In the genomic region with DNA sequence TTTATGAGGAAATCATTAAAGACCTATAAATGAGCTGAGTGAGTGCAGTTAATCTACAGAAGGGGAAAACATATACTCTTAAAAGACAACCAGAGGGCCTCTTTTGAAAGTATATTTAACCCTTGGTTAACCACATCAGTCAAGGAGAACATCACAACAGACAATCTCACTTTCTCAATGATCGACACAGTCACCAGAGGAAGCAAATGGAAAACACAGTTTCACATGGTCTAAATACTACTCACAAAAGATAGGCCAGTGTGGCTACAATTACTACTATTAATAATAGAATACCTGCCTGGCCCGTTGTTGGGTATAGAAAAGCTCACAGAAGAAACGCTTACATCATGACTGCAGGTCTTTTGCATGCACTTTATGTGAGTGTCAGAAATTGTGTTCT, we compare ENCODE assay signal across 23 cellular contexts.
DNase-seq lines count a peak whose midpoint lies in the region; ATAC-seq, FAIRE-seq and TF ChIP-seq lines count a peak whose summit lies in the region.
"Had no signal": no experiment of that assay in that cellular context is flagged by ENCODE, and none has a peak within 500 bp of the region (broad histone marks: within the 10 kb centered on the region; RNA-seq: fewer than 3 reads in every experiment).

No MANE protein-coding gene starts in this region.

- POLR2A ChIA-PET in OCI-LY7 (lab: Charles Lee), result interaction anchor here (0.9 kb wide), 1 partner anchor 9 kb away, joined by 3 read pairs; no protein-coding TSS in a partner anchor

- H3K4me1 ChIP-seq in osteoblast (ENCODE audit: insufficient read depth, low read length) (no peaks in the 10 kb centered on the region), OCI-LY7 (ENCODE audit: insufficient read depth, low read length, poor library complexity, severe bottlenecking) (no peaks in the 10 kb centered on the region)
- H3K4me1 ChIP-seq: BE2C had no signal

- CTCF ChIA-PET in OCI-LY7 (lab: Charles Lee; ENCODE audit: unreplicated experiment), result no interaction called here

- H3K9me2 ChIP-seq in OCI-LY7 (ENCODE audit: insufficient read depth, low read length), result no peaks in the 10 kb centered on the region

- no peaks in the 10 kb centered on the region for H4K20me1 ChIP-seq in osteoblast (ENCODE audit: insufficient read depth, low read length)
- H4K20me1 ChIP-seq in OCI-LY7 (ENCODE audit: insufficient read depth, low read length), result no peaks in the 10 kb centered on the region

- no peaks in the 10 kb centered on the region for H3K36me3 ChIP-seq in osteoblast (ENCODE audit: insufficient read depth, low read length)
- no peaks in the 10 kb centered on the region for H3K36me3 ChIP-seq in OCI-LY7 (ENCODE audit: insufficient read depth, low read length)
- H3K36me3 ChIP-seq: BE2C had no signal

- H3K9me3 Mint-ChIP-seq in nephron, result no peaks in the 10 kb centered on the region
- H3K9me3 Mint-ChIP-seq: GM23338 had no signal

- no peak overlapping the region for H3K27ac ChIP-seq in osteoblast (ENCODE audit: low read depth, low read length)
- no peak overlapping the region for H3K27ac ChIP-seq in OCI-LY7 (ENCODE audit: low read depth, low read length, poor library complexity, severe bottlenecking)

- peaks cover 8% of the 10 kb centered on the region for H3K4me1 Mint-ChIP-seq in nephron
- H3K4me1 Mint-ChIP-seq: CD4-positive, CD25-positive, alpha-beta regulatory T cell; CD8-positive, alpha-beta memory T cell had no signal

- H3K4me2 ChIP-seq in osteoblast (ENCODE audit: insufficient read depth, low read length) (no peak overlapping the region), OCI-LY7 (ENCODE audit: low read length) (no peak overlapping the region)
- H3K4me2 ChIP-seq: GM23338 had no signal

- no peaks in the 10 kb centered on the region for H3K9me3 ChIP-seq in osteoblast (ENCODE audit: low read depth, low read length)
- H3K9me3 ChIP-seq in OCI-LY7 (ENCODE audit: low read length), result no peaks in the 10 kb centered on the region
- H3K9me3 ChIP-seq: BE2C had no signal

- no TSS peak for BruUV-seq in OCI-LY7 (replicated peaks; lab: Mats Ljungman, UMichigan)

- H3K79me2 ChIP-seq in osteoblast (ENCODE audit: insufficient read depth, low read length) (no peaks in the 10 kb centered on the region), OCI-LY7 (ENCODE audit: insufficient read depth, low read depth, low read length) (no peaks in the 10 kb centered on the region)

- H3K27me3 ChIP-seq in osteoblast (ENCODE audit: insufficient read depth, low read length), result no peaks in the 10 kb centered on the region
- H3K27me3 ChIP-seq: BE2C had no signal

- H2AFZ ChIP-seq in osteoblast (ENCODE audit: low read length), result no peak overlapping the region
- no peak overlapping the region for H2AFZ ChIP-seq in OCI-LY7 (ENCODE audit: low read length)
- H2AFZ ChIP-seq: GM23338 had no signal

- no peak for TF ChIP-seq POLR2A in GM12891 (IDR thresholded peaks at IDR 0.05; ENCODE audit: low read depth, low read length)

- TF ChIP-seq CTCF in nephron (IDR thresholded peaks at IDR 0.05; ENCODE audit: unreplicated experiment in 3 of 3) (no peak), osteoblast (IDR thresholded peaks at IDR 0.05; ENCODE audit: extremely low read depth, low read depth, low read length) (no peak), OCI-LY7 (conservative IDR thresholded peaks at IDR 0.05; ENCODE audit: low read length) (no peak)

- peak; percentile 65 for ATAC-seq in GM18870 (IDR thresholded peaks at IDR 0.05; ENCODE audit: unreplicated experiment)
- ATAC-seq in HG02798 (IDR thresholded peaks at IDR 0.05; ENCODE audit: poor library complexity, unreplicated experiment), result peak; percentile 50
- ATAC-seq in HG02981 (IDR thresholded peaks at IDR 0.05; ENCODE audit: unreplicated experiment), result peak; percentile 50
- ATAC-seq: GM23338 had no signal

- no peaks in the 10 kb centered on the region for H3K27me3 Mint-ChIP-seq in nephron (ENCODE audit: low read depth)
- H3K27me3 Mint-ChIP-seq: CD4-positive, CD25-positive, alpha-beta regulatory T cell; CD8-positive, alpha-beta memory T cell had no signal

- no peak overlapping the region for H3K4me3 Mint-ChIP-seq in nephron
- H3K4me3 Mint-ChIP-seq: CD8-positive, alpha-beta memory T cell; GM23338 had no signal

- DNase-seq in osteoblast (ENCODE audit: insufficient read length, low spot score, missing footprints), result no peak
- DNase-seq in NCI-H82 treated with DMSO at 0.1 percent for 48 hours (lab: John Stamatoyannopoulos, UW; ENCODE audit: unreplicated experiment), result no peak
- no peak for DNase-seq in OCI-LY7 (ENCODE audit: low spot score)
- no peak for DNase-seq in GM12891 (ENCODE audit: insufficient read length, low spot score)
- DNase-seq: ACHN; BE2C; C1 segment of cervical spinal cord; CD4-positive, CD25-positive, alpha-beta regulatory T cell; CD8-positive, alpha-beta memory T cell; COR-L47; GDM1; HCEC 1CT; KG1 had no signal

- intact Hi-C loops in OCI-LY7 (cut with micrococcal nuclease; ENCODE audit: unreplicated experiment), result no loop called here

- no peak for FAIRE-seq in GM12891 (lab: Jason Lieb, UNC)
- FAIRE-seq: A204.1, D721Med, GM18507, GM19239, H54 had no signal

- H3K27ac Mint-ChIP-seq in nephron, result peak overlapping the region in 2 of 3 experiments; percentile 11 to 17
- H3K27ac Mint-ChIP-seq: CD4-positive, CD25-positive, alpha-beta regulatory T cell; CD8-positive, alpha-beta memory T cell had no signal

- H3K4me3 ChIP-seq in osteoblast (ENCODE audit: insufficient read depth, low read length) (no peak overlapping the region), OCI-LY7 (ENCODE audit: low read depth, low read length, poor library complexity, severe bottlenecking) (no peak overlapping the region)
- H3K4me3 ChIP-seq: GM23338 had no signal

- H3K36me3 Mint-ChIP-seq in nephron (ENCODE audit: low read depth), result no peaks in the 10 kb centered on the region
- H3K36me3 Mint-ChIP-seq: CD4-positive, CD25-positive, alpha-beta regulatory T cell; CD8-positive, alpha-beta memory T cell had no signal

TF ChIP-seq in GM12891, 5 proteins besides CTCF, POLR2A, EP300 and RAD21:
- TF ChIP-seq PAX5 (IDR thresholded peaks at IDR 0.05; ENCODE audit: insufficient read depth, low read length, severe bottlenecking) (no peak), POLR2AphosphoS5 (IDR thresholded peaks at IDR 0.05; ENCODE audit: low read depth, low read length) (no peak), POU2F2 (IDR thresholded peaks at IDR 0.05; ENCODE audit: low read depth, low read length) (no peak), SPI1 (IDR thresholded peaks at IDR 0.05; ENCODE audit: low read depth, low read length) (no peak), TAF1 (IDR thresholded peaks at IDR 0.05; ENCODE audit: low read depth, low read length) (no peak)
